Comparison of ENCODE assay signal across 34 cellular contexts in genomic region chr5:19719117-19719516, GRCh38.
"Had no signal": no experiment of that assay in that cellular context is flagged by ENCODE, and none has a peak within 500 bp of the region (broad histone marks: within the 10 kb centered on the region; RNA-seq: fewer than 3 reads in every experiment).

No MANE protein-coding gene starts in this region.

- DNase-seq: Karpas-422, Kasumi-1, MG63, MM.1S, MV-4-11, NCI-H1048, NCI-H1092, NCI-H1092 treated with DMSO at 0.1 percent for 48 hours, NCI-H1105, NCI-H1105 treated with DMSO at 0.1 percent for 48 hours, NCI-H1417, NCI-H1417 treated with DMSO at 0.1 percent for 48 hours, NCI-H1436, NCI-H1436 treated with DMSO at 0.1 percent for 48 hours, NCI-H146, NCI-H1694, NCI-H1694 treated with DMSO at 0.1 percent for 48 hours, NCI-H187, NCI-H187 treated with DMSO at 0.1 percent for 48 hours, NCI-H1930, NCI-H2029, NCI-H2029 treated with DMSO at 0.1 percent for 48 hours, NCI-H2081, NCI-H2081 treated with DMSO at 0.1 percent for 48 hours, NCI-H2107, NCI-H2171, NCI-H2171 treated with DMSO at 0.1 percent for 48 hours, NCI-H2227 treated with DMSO at 0.1 percent for 48 hours, NCI-H226, NCI-H345, NCI-H446, NCI-H446 treated with DMSO at 0.1 percent for 48 hours, NCI-H510A, NCI-H510A treated with DMSO at 0.1 percent for 48 hours had no signal

- H3K4me3 ChIP-seq: MG63 had no signal

- H3K36me3 ChIP-seq: MG63 had no signal

- H3K9me3 ChIP-seq: MG63 had no signal

- H3K27me3 ChIP-seq: MG63 had no signal
